ENCODE assay signal across 1 cellular context in the genomic region with DNA sequence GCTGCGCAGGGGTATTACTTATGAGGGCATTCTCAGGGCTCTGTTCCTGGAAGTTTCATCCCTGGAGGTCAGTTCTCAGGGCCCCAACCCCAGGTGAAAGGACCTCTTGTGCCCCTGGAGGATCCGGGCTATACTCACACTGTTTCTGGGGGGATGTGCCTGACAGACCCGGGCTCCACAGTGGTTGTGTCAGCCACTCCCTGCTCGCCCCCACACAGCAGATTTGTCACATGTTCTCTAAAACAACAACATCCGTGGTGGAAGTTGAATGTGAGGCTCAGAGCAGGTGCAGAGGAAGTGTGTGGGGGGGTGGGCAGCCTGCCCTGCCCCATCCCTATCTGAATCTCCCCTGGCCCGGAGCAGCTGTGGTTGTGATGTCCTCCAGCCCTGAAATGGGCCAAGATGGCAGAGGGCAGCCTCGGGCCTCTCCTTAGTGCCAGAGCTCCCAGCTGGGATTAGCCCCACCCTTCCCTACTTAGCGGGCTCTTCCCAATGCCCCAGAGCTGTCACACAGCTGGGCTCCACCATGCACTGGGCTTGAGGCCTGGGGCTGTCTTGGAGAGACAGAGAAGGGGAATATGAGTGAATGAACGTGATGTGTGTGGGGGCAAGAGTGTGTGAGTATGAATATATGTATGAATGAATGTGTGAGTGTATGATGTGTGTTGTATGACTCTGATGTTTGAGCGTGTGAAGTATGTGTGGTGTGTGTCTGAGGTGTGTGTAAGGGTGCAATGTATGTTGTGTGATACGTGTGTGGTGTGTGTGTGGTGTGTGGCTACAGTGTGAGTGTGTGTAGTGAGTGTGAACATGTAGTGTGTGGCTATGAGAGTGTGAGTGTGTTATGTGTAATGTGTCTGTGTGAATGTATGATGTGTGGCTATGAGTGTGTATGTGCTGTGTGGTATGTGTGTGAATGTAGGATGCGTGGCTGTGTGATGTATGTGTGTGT.
A peak's percentile ranks its signal among the peaks of the same experiment; 100 is the strongest.
TF ChIP-seq lines count a peak whose summit lies in the region.

No MANE protein-coding gene starts in this region.

TF ChIP-seq in K562, 482 proteins besides CTCF, POLR2A, EP300 and RAD21 (continues in another document):
- TF ChIP-seq UBTF (IDR thresholded peaks at IDR 0.05; ENCODE audit: borderline replicate concordance in 1 of 2, low read depth in 2 of 2, low read length in 2 of 2) (no peak), VEZF1 (CRISPR knock-in tag; IDR thresholded peaks at IDR 0.05) (peak; percentile 34), ETS1 (conservative IDR thresholded peaks at IDR 0.05; ENCODE audit: control insufficient read depth, low read depth, low read length) (no peak), MLLT1 (IDR thresholded peaks at IDR 0.05) (no peak), ZNF766 (CRISPR knock-in tag; conservative IDR thresholded peaks at IDR 0.05) (no peak), BCOR (IDR thresholded peaks at IDR 0.05) (no peak), NFATC3 (IDR thresholded peaks at IDR 0.05) (no peak), OTX1 (CRISPR knock-in tag; IDR thresholded peaks at IDR 0.05) (0 out of 2 replicates have a peak, but pooled peaks have one; percentile 61), ZNF239 (CRISPR knock-in tag; IDR thresholded peaks at IDR 0.05) (no peak), ZNF695 (CRISPR knock-in tag; IDR thresholded peaks at IDR 0.05) (no peak), JUNB (CRISPR knock-in tag; conservative IDR thresholded peaks at IDR 0.05) (no peak), ARID2 (IDR thresholded peaks at IDR 0.05) (peak; percentile 42; the same call in 1 of the 2 replicates), KDM5B (IDR thresholded peaks at IDR 0.05; ENCODE audit: insufficient replicate concordance, low read depth, low read length) (no peak), BCLAF1 (IDR thresholded peaks at IDR 0.05; ENCODE audit: borderline replicate concordance in 1 of 2, control insufficient read depth in 1 of 2, low read depth in 2 of 2, low read length in 1 of 2) (0 out of 4 replicates have a peak, but pooled peaks of 1 of the 2 experiments have one; percentile 0), ELF4 (CRISPR knock-in tag; IDR thresholded peaks at IDR 0.05) (0 out of 2 replicates have a peak, but pooled peaks have one; percentile 60), CBFA2T3 (IDR thresholded peaks at IDR 0.05) (peak; percentile 34; the same call in 1 of the 2 replicates), DACH1 (IDR thresholded peaks at IDR 0.05; ENCODE audit: partially characterized antibody) (no peak), NFXL1 (CRISPR knock-in tag; IDR thresholded peaks at IDR 0.05) (no peak), GABPB1 (CRISPR knock-in tag; IDR thresholded peaks at IDR 0.05) (no peak), SNIP1 (IDR thresholded peaks at IDR 0.05; ENCODE audit: low read depth) (no peak), SRF (CRISPR knock-in tag; IDR thresholded peaks at IDR 0.05) (no peak), CEBPG (CRISPR knock-in tag; IDR thresholded peaks at IDR 0.05) (0 out of 2 replicates have a peak, but pooled peaks have one; percentile 21), CEBPG (tag; conservative IDR thresholded peaks at IDR 0.05 in 1 of 2, IDR thresholded peaks at IDR 0.05 in 1 of 2) (no peak), TSC22D4 (tag; IDR thresholded peaks at IDR 0.05) (peak; percentile 93), DPF2 (IDR thresholded peaks at IDR 0.05) (peak; percentile 1; the same call in 1 of the 2 replicates), TCF7L2 (IDR thresholded peaks at IDR 0.05; ENCODE audit: low read depth, low read length) (no peak), ZNF707 (CRISPR knock-in tag; conservative IDR thresholded peaks at IDR 0.05) (no peak), SIN3B (IDR thresholded peaks at IDR 0.05; ENCODE audit: low read depth) (no peak), RBM14 (IDR thresholded peaks at IDR 0.05; ENCODE audit: borderline replicate concordance, insufficient read depth, low read depth, low read length) (no peak), SMAD3 (CRISPR knock-in tag; conservative IDR thresholded peaks at IDR 0.05) (no peak), ZNF217 (CRISPR knock-in tag; IDR thresholded peaks at IDR 0.05) (no peak), ESRRB (CRISPR knock-in tag; IDR thresholded peaks at IDR 0.05; ENCODE audit: borderline replicate concordance) (no peak)
- TF ChIP-seq, protein P1, sequence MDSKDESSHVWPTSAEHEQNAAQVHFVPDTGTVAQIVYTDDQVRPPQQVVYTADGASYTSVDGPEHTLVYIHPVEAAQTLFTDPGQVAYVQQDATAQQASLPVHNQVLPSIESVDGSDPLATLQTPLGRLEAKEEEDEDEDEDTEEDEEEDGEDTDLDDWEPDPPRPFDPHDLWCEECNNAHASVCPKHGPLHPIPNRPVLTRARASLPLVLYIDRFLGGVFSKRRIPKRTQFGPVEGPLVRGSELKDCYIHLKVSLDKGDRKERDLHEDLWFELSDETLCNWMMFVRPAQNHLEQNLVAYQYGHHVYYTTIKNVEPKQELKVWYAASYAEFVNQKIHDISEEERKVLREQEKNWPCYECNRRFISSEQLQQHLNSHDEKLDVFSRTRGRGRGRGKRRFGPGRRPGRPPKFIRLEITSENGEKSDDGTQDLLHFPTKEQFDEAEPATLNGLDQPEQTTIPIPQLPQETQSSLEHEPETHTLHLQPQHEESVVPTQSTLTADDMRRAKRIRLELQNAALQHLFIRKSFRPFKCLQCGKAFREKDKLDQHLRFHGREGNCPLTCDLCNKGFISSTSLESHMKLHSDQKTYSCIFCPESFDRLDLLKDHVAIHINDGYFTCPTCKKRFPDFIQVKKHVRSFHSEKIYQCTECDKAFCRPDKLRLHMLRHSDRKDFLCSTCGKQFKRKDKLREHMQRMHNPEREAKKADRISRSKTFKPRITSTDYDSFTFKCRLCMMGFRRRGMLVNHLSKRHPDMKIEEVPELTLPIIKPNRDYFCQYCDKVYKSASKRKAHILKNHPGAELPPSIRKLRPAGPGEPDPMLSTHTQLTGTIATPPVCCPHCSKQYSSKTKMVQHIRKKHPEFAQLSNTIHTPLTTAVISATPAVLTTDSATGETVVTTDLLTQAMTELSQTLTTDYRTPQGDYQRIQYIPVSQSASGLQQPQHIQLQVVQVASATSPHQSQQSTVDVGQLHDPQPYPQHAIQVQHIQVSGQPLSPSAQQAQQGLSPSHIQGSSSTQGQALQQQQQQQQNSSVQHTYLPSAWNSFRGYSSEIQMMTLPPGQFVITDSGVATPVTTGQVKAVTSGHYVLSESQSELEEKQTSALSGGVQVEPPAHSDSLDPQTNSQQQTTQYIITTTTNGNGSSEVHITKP (IDR thresholded peaks at IDR 0.05; ENCODE audit: partially characterized antibody) = peak; percentile 34
- TF ChIP-seq, protein P2, sequence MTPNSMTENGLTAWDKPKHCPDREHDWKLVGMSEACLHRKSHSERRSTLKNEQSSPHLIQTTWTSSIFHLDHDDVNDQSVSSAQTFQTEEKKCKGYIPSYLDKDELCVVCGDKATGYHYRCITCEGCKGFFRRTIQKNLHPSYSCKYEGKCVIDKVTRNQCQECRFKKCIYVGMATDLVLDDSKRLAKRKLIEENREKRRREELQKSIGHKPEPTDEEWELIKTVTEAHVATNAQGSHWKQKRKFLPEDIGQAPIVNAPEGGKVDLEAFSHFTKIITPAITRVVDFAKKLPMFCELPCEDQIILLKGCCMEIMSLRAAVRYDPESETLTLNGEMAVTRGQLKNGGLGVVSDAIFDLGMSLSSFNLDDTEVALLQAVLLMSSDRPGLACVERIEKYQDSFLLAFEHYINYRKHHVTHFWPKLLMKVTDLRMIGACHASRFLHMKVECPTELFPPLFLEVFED (CRISPR knock-in tag; conservative IDR thresholded peaks at IDR 0.05) = peak; percentile 83
- TF ChIP-seq, protein P3, sequence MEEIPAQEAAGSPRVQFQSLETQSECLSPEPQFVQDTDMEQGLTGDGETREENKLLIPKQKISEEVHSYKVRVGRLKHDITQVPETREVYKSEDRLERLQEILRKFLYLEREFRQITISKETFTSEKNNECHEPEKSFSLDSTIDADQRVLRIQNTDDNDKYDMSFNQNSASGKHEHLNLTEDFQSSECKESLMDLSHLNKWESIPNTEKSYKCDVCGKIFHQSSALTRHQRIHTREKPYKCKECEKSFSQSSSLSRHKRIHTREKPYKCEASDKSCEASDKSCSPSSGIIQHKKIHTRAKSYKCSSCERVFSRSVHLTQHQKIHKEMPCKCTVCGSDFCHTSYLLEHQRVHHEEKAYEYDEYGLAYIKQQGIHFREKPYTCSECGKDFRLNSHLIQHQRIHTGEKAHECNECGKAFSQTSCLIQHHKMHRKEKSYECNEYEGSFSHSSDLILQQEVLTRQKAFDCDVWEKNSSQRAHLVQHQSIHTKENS (CRISPR knock-in tag; IDR thresholded peaks at IDR 0.05) = no peak
- TF ChIP-seq, protein P4, sequence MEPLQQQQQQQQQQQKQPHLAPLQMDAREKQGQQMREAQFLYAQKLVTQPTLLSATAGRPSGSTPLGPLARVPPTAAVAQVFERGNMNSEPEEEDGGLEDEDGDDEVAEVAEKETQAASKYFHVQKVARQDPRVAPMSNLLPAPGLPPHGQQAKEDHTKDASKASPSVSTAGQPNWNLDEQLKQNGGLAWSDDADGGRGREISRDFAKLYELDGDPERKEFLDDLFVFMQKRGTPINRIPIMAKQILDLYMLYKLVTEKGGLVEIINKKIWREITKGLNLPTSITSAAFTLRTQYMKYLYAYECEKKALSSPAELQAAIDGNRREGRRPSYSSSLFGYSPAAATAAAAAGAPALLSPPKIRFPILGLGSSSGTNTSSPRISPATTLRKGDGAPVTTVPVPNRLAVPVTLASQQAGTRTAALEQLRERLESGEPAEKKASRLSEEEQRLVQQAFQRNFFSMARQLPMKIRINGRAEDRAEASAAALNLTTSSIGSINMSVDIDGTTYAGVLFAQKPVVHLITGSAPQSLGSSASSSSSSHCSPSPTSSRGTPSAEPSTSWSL (CRISPR knock-in tag; IDR thresholded peaks at IDR 0.05; ENCODE audit: borderline replicate concordance) = no peak
